Comparison of ENCODE assay signal across 17 cellular contexts in genomic region chr16:87978127-87978526, GRCh38. TPM values are rescaled to one million over a fixed set of nuclear protein-coding genes. Genes with fewer than 3 reads are reported as not detected.
DNase-seq lines count a peak whose midpoint lies in the region; ATAC-seq and TF ChIP-seq lines count a peak whose summit lies in the region.
"Had no signal": no experiment of that assay in that cellular context is flagged by ENCODE, and none has a peak within 500 bp of the region (broad histone marks: within the 10 kb centered on the region; RNA-seq: fewer than 3 reads in every experiment).

No MANE protein-coding gene starts in this region.

- intact Hi-C loops in activated CD8-positive, alpha-beta T cell treated with anti-CD3 and anti-CD28 coated beads for 36 hours (cut with micrococcal nuclease), result no loop called here
- intact Hi-C loops in body of pancreas (cut with DNase I), result no loop called here

- peaks cover 34% of the 10 kb centered on the region for H3K36me3 Mint-ChIP-seq in activated CD8-positive, alpha-beta T cell treated with anti-CD3 and anti-CD28 coated beads for 36 hours (ENCODE audit: low read depth)
- H3K36me3 Mint-ChIP-seq in activated CD8-positive, alpha-beta T cell treated with anti-CD3 and anti-CD28 coated beads, Interleukin-2, amount 10 ng/mL, durations not matched to agents 7 days and 5 days (ENCODE audit: low read depth), result peaks cover 46% of the 10 kb centered on the region
- peaks cover 13% of the 10 kb centered on the region for H3K36me3 Mint-ChIP-seq in activated naive CD8-positive, alpha-beta T cell
- peaks cover 55% of the 10 kb centered on the region for H3K36me3 Mint-ChIP-seq in activated naive CD8-positive, alpha-beta T cell treated with anti-CD3 and anti-CD28 coated beads for 36 hours
- peaks cover 17% of the 10 kb centered on the region for H3K36me3 Mint-ChIP-seq in neural progenitor cell

- no peak overlapping the region for H2AFZ ChIP-seq in neural progenitor cell (replicated peaks)

- peak; percentile 43 for ATAC-seq in activated CD8-positive, alpha-beta T cell treated with anti-CD3 and anti-CD28 coated beads for 36 hours
- ATAC-seq in activated CD8-positive, alpha-beta T cell treated with anti-CD3 and anti-CD28 coated beads, Interleukin-2, amount 10 ng/mL, durations not matched to agents 7 days and 5 days, result no peak
- no peak for ATAC-seq in body of pancreas

- H3K4me1 ChIP-seq in body of pancreas (peaks cover 23% of the 10 kb centered on the region), neural progenitor cell (no peaks in the 10 kb centered on the region)
- H3K4me1 ChIP-seq: HAP-1 had no signal

- POLR2A ChIA-PET in activated CD8-positive, alpha-beta T cell treated with anti-CD3 and anti-CD28 coated beads for 36 hours (lab: Charles Lee), result no interaction called here
- POLR2A ChIA-PET in activated CD8-positive, alpha-beta T cell treated with anti-CD3 and anti-CD28 coated beads, Interleukin-2, amount 10 ng/mL, durations not matched to agents 7 days and 5 days (lab: Charles Lee), result no interaction called here

- H3K9me3 Mint-ChIP-seq in activated CD8-positive, alpha-beta T cell treated with anti-CD3 and anti-CD28 coated beads for 36 hours, result no peaks in the 10 kb centered on the region
- no peaks in the 10 kb centered on the region for H3K9me3 Mint-ChIP-seq in activated CD8-positive, alpha-beta T cell treated with anti-CD3 and anti-CD28 coated beads, Interleukin-2, amount 10 ng/mL, durations not matched to agents 7 days and 5 days (ENCODE audit: insufficient read depth)
- H3K9me3 Mint-ChIP-seq in activated naive CD8-positive, alpha-beta T cell (ENCODE audit: low read depth), result no peaks in the 10 kb centered on the region
- H3K9me3 Mint-ChIP-seq in activated naive CD8-positive, alpha-beta T cell treated with anti-CD3 and anti-CD28 coated beads for 36 hours, result peaks cover 2% of the 10 kb centered on the region
- peaks cover under 1% of the 10 kb centered on the region for H3K9me3 Mint-ChIP-seq in neural progenitor cell

- H3K27me3 Mint-ChIP-seq in activated CD8-positive, alpha-beta T cell treated with anti-CD3 and anti-CD28 coated beads for 36 hours, result no peaks in the 10 kb centered on the region
- no peaks in the 10 kb centered on the region for H3K27me3 Mint-ChIP-seq in activated CD8-positive, alpha-beta T cell treated with anti-CD3 and anti-CD28 coated beads, Interleukin-2, amount 10 ng/mL, durations not matched to agents 7 days and 5 days (ENCODE audit: low read depth)
- no peaks in the 10 kb centered on the region for H3K27me3 Mint-ChIP-seq in activated naive CD8-positive, alpha-beta T cell
- H3K27me3 Mint-ChIP-seq in activated naive CD8-positive, alpha-beta T cell treated with anti-CD3 and anti-CD28 coated beads for 36 hours, result no peaks in the 10 kb centered on the region
- peaks cover 2% of the 10 kb centered on the region for H3K27me3 Mint-ChIP-seq in neural progenitor cell (ENCODE audit: insufficient read depth, low read depth)
- H3K27me3 Mint-ChIP-seq: B cell; CD4-positive, alpha-beta memory T cell had no signal

- H3K27ac ChIP-seq in body of pancreas (peak overlapping the region in 3 of 4 donors; percentile 75 to 88 (median 81)), neural progenitor cell (no peak overlapping the region)

- WGBS in body of pancreas, 2 donors, result 84 to 97% methylated on average over 5 of the region's 5 CpGs

- no peak for TF ChIP-seq CTCF in activated CD8-positive, alpha-beta T cell treated with anti-CD3 and anti-CD28 coated beads for 36 hours (IDR thresholded peaks at IDR 0.05)
- no peak for TF ChIP-seq CTCF in body of pancreas (IDR thresholded peaks at IDR 0.05)
- TF ChIP-seq CTCF in neural progenitor cell (IDR thresholded peaks at IDR 0.05), result no peak

- H3K36me3 ChIP-seq in body of pancreas (replicated peaks in 1 of 2; ENCODE audit: insufficient read depth in 1 of 2, low read depth in 2 of 2), result no peaks in the 10 kb centered on the region
- H3K36me3 ChIP-seq in neural progenitor cell, result no peaks in the 10 kb centered on the region
- H3K36me3 ChIP-seq: HAP-1 had no signal

- peak overlapping the region; percentile 58 for H3K27ac Mint-ChIP-seq in activated CD8-positive, alpha-beta T cell treated with anti-CD3 and anti-CD28 coated beads for 36 hours
- H3K27ac Mint-ChIP-seq in activated CD8-positive, alpha-beta T cell treated with anti-CD3 and anti-CD28 coated beads, Interleukin-2, amount 10 ng/mL, durations not matched to agents 7 days and 5 days, result no peak overlapping the region
- peak overlapping the region; percentile 28 for H3K27ac Mint-ChIP-seq in activated naive CD8-positive, alpha-beta T cell
- no peak overlapping the region for H3K27ac Mint-ChIP-seq in activated naive CD8-positive, alpha-beta T cell treated with anti-CD3 and anti-CD28 coated beads for 36 hours
- no peak overlapping the region for H3K27ac Mint-ChIP-seq in neural progenitor cell
- H3K27ac Mint-ChIP-seq: B cell had no signal

- no peak overlapping the region for H3K4me2 ChIP-seq in neural progenitor cell

- peaks cover 52% of the 10 kb centered on the region for H3K4me1 Mint-ChIP-seq in activated CD8-positive, alpha-beta T cell treated with anti-CD3 and anti-CD28 coated beads for 36 hours (ENCODE audit: low read depth)
- H3K4me1 Mint-ChIP-seq in activated CD8-positive, alpha-beta T cell treated with anti-CD3 and anti-CD28 coated beads, Interleukin-2, amount 10 ng/mL, durations not matched to agents 7 days and 5 days (ENCODE audit: low read depth), result peaks cover 37% of the 10 kb centered on the region
- H3K4me1 Mint-ChIP-seq in activated naive CD8-positive, alpha-beta T cell (ENCODE audit: low read depth), result peaks cover 48% of the 10 kb centered on the region
- peaks cover 58% of the 10 kb centered on the region for H3K4me1 Mint-ChIP-seq in activated naive CD8-positive, alpha-beta T cell treated with anti-CD3 and anti-CD28 coated beads for 36 hours
- H3K4me1 Mint-ChIP-seq in neural progenitor cell, result peaks cover 8% of the 10 kb centered on the region

- no peaks in the 10 kb centered on the region for H4K20me1 ChIP-seq in neural progenitor cell (ENCODE audit: low read depth)

- H3K9me3 ChIP-seq in body of pancreas (no peaks in the 10 kb centered on the region), neural progenitor cell (ENCODE audit: low read depth) (no peaks in the 10 kb centered on the region)
- H3K9me3 ChIP-seq: HAP-1 had no signal

- H3K9ac ChIP-seq in neural progenitor cell, result no peak overlapping the region

- CTCF ChIA-PET in activated CD8-positive, alpha-beta T cell treated with anti-CD3 and anti-CD28 coated beads for 36 hours (lab: Charles Lee), result no interaction called here
- CTCF ChIA-PET in activated CD8-positive, alpha-beta T cell treated with anti-CD3 and anti-CD28 coated beads, Interleukin-2, amount 10 ng/mL, durations not matched to agents 7 days and 5 days (lab: Charles Lee), result interaction anchor here (0.9 kb wide), 1 partner anchor 18 kb away, joined by 3 read pairs; no protein-coding TSS in a partner anchor

- no peaks in the 10 kb centered on the region for H3F3A ChIP-seq in neural progenitor cell (ENCODE audit: low read depth)

- TF ChIP-seq POLR2A in body of pancreas (IDR thresholded peaks at IDR 0.05), result no peak

- no peak for DNase-seq in activated CD8-positive, alpha-beta T cell treated with anti-CD3 and anti-CD28 coated beads for 36 hours
- no peak for DNase-seq in activated CD8-positive, alpha-beta T cell treated with anti-CD3 and anti-CD28 coated beads, Interleukin-2, amount 10 ng/mL, durations not matched to agents 7 days and 5 days
- no peak for DNase-seq in activated naive CD8-positive, alpha-beta T cell treated with anti-CD3 and anti-CD28 coated beads for 36 hours
- DNase-seq in body of pancreas (no peak), neural progenitor cell (ENCODE audit: low spot score) (no peak)
- no peak for DNase-seq in effector CD4-positive, alpha-beta T cell
- DNase-seq: C1 segment of cervical spinal cord; CD4-positive, alpha-beta memory T cell; COR-L47; DMS153; DMS79 treated with DMSO at 0.1 percent for 48 hours; EL had no signal

- H3K4me3 ChIP-seq in body of pancreas (no peak overlapping the region), neural progenitor cell (no peak overlapping the region)
- H3K4me3 ChIP-seq: HAP-1 had no signal

- no peaks in the 10 kb centered on the region for H3K27me3 ChIP-seq in body of pancreas
- no peaks in the 10 kb centered on the region for H3K27me3 ChIP-seq in neural progenitor cell

- H3K79me2 ChIP-seq in neural progenitor cell (ENCODE audit: low read depth), result peaks cover 22% of the 10 kb centered on the region

- no peak overlapping the region for H3K4me3 Mint-ChIP-seq in activated CD8-positive, alpha-beta T cell treated with anti-CD3 and anti-CD28 coated beads for 36 hours
- H3K4me3 Mint-ChIP-seq in activated CD8-positive, alpha-beta T cell treated with anti-CD3 and anti-CD28 coated beads, Interleukin-2, amount 10 ng/mL, durations not matched to agents 7 days and 5 days, result no peak overlapping the region
- no peak overlapping the region for H3K4me3 Mint-ChIP-seq in activated naive CD8-positive, alpha-beta T cell
- no peak overlapping the region for H3K4me3 Mint-ChIP-seq in activated naive CD8-positive, alpha-beta T cell treated with anti-CD3 and anti-CD28 coated beads for 36 hours
- H3K4me3 Mint-ChIP-seq in neural progenitor cell, result no peak overlapping the region
- H3K4me3 Mint-ChIP-seq: B cell; CD4-positive, alpha-beta memory T cell had no signal

RNA-seq across cellular contexts. Expression of gene BANP, which starts 26.9 kb away (rescaled TPM):
- total RNA-seq in activated CD8-positive, alpha-beta T cell treated with anti-CD3 and anti-CD28 coated beads for 36 hours, result 10 to 100 TPM; 32.1 to 36.1 TPM
- 10 to 100 TPM; 34.1 to 39.8 TPM for total RNA-seq in activated CD8-positive, alpha-beta T cell treated with anti-CD3 and anti-CD28 coated beads, Interleukin-2, amount 10 ng/mL, durations not matched to agents 7 days and 5 days
- 10 to 100 TPM; 25.6 to 27.0 TPM for total RNA-seq in activated naive CD8-positive, alpha-beta T cell treated with anti-CD3 and anti-CD28 coated beads for 36 hours
- total RNA-seq in body of pancreas (10 to 100 TPM; 19.1 to 20.2 TPM), neural progenitor cell (ENCODE audit: low replicate concordance) (29.0 and 30.4 TPM in 2 replicates)

RNA-seq across cellular contexts. Expression of gene CA5A, which starts 41.8 kb away (rescaled TPM):
- total RNA-seq in activated CD8-positive, alpha-beta T cell treated with anti-CD3 and anti-CD28 coated beads for 36 hours, result not detected
- not detected for total RNA-seq in activated CD8-positive, alpha-beta T cell treated with anti-CD3 and anti-CD28 coated beads, Interleukin-2, amount 10 ng/mL, durations not matched to agents 7 days and 5 days
- not detected for total RNA-seq in activated naive CD8-positive, alpha-beta T cell treated with anti-CD3 and anti-CD28 coated beads for 36 hours
- total RNA-seq in body of pancreas, result not detected
- total RNA-seq in neural progenitor cell (ENCODE audit: low replicate concordance), result not detected in 2 replicates
- total RNA-seq: CD4-positive, alpha-beta memory T cell; H1; HT1080 had no signal

Comparison
In these comparisons a context has a peak if more than half of its experiments do, and no peak if none do; other contexts are left out.
1. H3K27ac Mint-ChIP-seq: peak in activated CD8-positive, alpha-beta T cell treated with anti-CD3 and anti-CD28 coated beads for 36 hours (single experiment) and activated naive CD8-positive, alpha-beta T cell (single experiment); none in activated CD8-positive, alpha-beta T cell treated with anti-CD3 and anti-CD28 coated beads, Interleukin-2, amount 10 ng/mL, durations not matched to agents 7 days and 5 days (single experiment), activated naive CD8-positive, alpha-beta T cell treated with anti-CD3 and anti-CD28 coated beads for 36 hours (single experiment) and neural progenitor cell (single experiment).